13 cellular contexts compared by ENCODE assay signal in the genomic region with DNA sequence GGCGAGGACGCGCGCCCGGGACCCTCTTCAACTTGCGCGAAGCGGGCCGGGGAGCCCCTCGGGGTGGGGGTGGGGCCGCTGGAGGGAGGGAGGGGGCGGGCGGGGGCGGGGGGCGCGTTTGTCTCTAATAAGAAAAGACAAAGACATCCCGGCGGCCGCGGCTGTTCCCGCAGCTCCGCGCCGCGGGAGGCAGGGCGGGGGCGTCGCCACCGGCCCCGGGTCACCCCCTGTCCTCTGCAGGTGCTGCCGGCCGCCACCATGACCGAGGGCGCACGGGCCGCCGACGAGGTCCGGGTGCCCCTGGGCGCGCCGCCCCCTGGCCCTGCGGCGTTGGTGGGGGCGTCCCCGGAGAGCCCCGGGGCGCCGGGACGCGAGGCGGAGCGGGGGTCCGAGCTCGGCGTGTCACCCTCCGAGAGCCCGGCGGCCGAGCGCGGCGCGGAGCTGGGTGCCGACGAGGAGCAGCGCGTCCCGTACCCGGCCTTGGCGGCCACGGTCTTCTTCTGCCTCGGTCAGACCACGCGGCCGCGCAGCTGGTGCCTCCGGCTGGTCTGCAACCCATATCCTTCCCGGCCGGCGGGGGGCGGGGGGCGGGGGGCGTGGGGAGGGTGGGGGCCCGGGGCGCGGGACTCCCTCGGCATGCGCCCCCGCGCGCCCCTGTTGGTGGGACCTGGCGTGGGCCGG. TPM values are rescaled to one million over a fixed set of nuclear protein-coding genes. Genes with fewer than 3 reads are reported as not detected.
A peak's percentile ranks its signal among the peaks of the same experiment; 100 is the strongest.
DNase-seq lines count a peak whose midpoint lies in the region; ATAC-seq, FAIRE-seq and TF ChIP-seq lines count a peak whose summit lies in the region.
"Had no signal": no experiment of that assay in that cellular context is flagged by ENCODE, and none has a peak within 500 bp of the region (broad histone marks: within the 10 kb centered on the region; RNA-seq: fewer than 3 reads in every experiment).

No MANE protein-coding gene starts in this region.

- intact Hi-C loops in tibial artery (cut with DNase I; ENCODE audit: low total_unique reads), result loop anchor here (5.0 kb wide), 1 partner anchor 39 kb away; no protein-coding TSS in a partner anchor

- peaks cover 14% of the 10 kb centered on the region for H3K79me2 ChIP-seq in astrocyte (ENCODE audit: insufficient read depth, low read length)

- H3K27me3 Mint-ChIP-seq in activated T-cell treated with anti-CD3 and anti-CD28 coated beads, Interleukin-2, amount 50 U/mL, for 4 hours (ENCODE audit: low read depth), result peaks cover 16% of the 10 kb centered on the region
- peaks cover 6% of the 10 kb centered on the region for H3K27me3 Mint-ChIP-seq in astrocyte (ENCODE audit: low read depth, unreplicated experiment)

- peak overlapping the region; percentile 81 for H3K4me2 ChIP-seq in astrocyte (ENCODE audit: low read length)

- DNase-seq in activated T-cell treated with anti-CD3 and anti-CD28 coated beads, Interleukin-2, amount 50 U/mL, for 1 hour, result peak; percentile 24
- no peak for DNase-seq in activated T-cell treated with anti-CD3 and anti-CD28 coated beads, Interleukin-2, amount 50 U/mL, for 4 hours
- no peak for DNase-seq in astrocyte (ENCODE audit: low read depth)
- no peak for DNase-seq in kidney epithelial cell (ENCODE audit: low read depth)
- no peak for DNase-seq in tibial artery
- no peak for DNase-seq in DMS153 treated with DMSO at 0.1 percent for 48 hours (lab: John Stamatoyannopoulos, UW; ENCODE audit: unreplicated experiment)
- no peak for DNase-seq in NCI-H2029 (lab: John Stamatoyannopoulos, UW)
- no peak for DNase-seq in NCI-H1048 (lab: John Stamatoyannopoulos, UW)
- DNase-seq: activated CD8-positive, alpha-beta memory T cell treated with anti-CD3 and anti-CD28 coated beads, Interleukin-2, amount 50 U/mL, for 4 hours; left lung; NCI-H2081 treated with DMSO at 0.1 percent for 48 hours had no signal

- H3K4me3 ChIP-seq in astrocyte (ENCODE audit: insufficient read depth, low read depth, low read length) (peak overlapping the region; percentile 42), kidney epithelial cell (ENCODE audit: low read depth, low read length) (peak overlapping the region; percentile 17), tibial artery (peak overlapping the region; percentile 71 to 85)
- H3K4me3 ChIP-seq: left lung had no signal

- FAIRE-seq in astrocyte (lab: Jason Lieb, UNC), result no peak

- no peaks in the 10 kb centered on the region for H3K36me3 Mint-ChIP-seq in activated T-cell treated with anti-CD3 and anti-CD28 coated beads, Interleukin-2, amount 50 U/mL, for 4 hours (ENCODE audit: insufficient read depth)
- peaks cover 2% of the 10 kb centered on the region for H3K36me3 Mint-ChIP-seq in astrocyte (ENCODE audit: low read depth, unreplicated experiment)

- H4K20me1 ChIP-seq in astrocyte (ENCODE audit: insufficient read depth, low read length), result peaks cover 33% of the 10 kb centered on the region

- H3K9ac ChIP-seq in astrocyte (ENCODE audit: low read length), result peak overlapping the region; percentile 14

- H3K4me1 Mint-ChIP-seq in activated T-cell treated with anti-CD3 and anti-CD28 coated beads, Interleukin-2, amount 50 U/mL, for 4 hours (ENCODE audit: low read depth), result peaks cover 5% of the 10 kb centered on the region
- no peaks in the 10 kb centered on the region for H3K4me1 Mint-ChIP-seq in astrocyte (ENCODE audit: low read depth, unreplicated experiment)

- TF ChIP-seq CTCF in astrocyte (IDR thresholded peaks at IDR 0.05; ENCODE audit: insufficient read depth, low read depth, low read length), result no peak
- no peak for TF ChIP-seq CTCF in kidney epithelial cell (IDR thresholded peaks at IDR 0.05; ENCODE audit: insufficient read depth, low read length, poor library complexity, severe bottlenecking)
- TF ChIP-seq CTCF in tibial artery (IDR thresholded peaks at IDR 0.05), result peak in 1 of 2 experiments; percentile 4

- H3K36me3 ChIP-seq in astrocyte (ENCODE audit: insufficient read depth, low read length), result no peaks in the 10 kb centered on the region
- H3K36me3 ChIP-seq in kidney epithelial cell (ENCODE audit: control insufficient read depth, insufficient read depth, low read length), result no peaks in the 10 kb centered on the region
- H3K36me3 ChIP-seq in tibial artery, result no peaks in the 10 kb centered on the region
- H3K36me3 ChIP-seq: left lung had no signal

- H3K9me3 ChIP-seq in astrocyte (ENCODE audit: insufficient read depth, low read depth, low read length) (no peaks in the 10 kb centered on the region), tibial artery (no peaks in the 10 kb centered on the region)
- H3K9me3 ChIP-seq: left lung had no signal

- no peak for ATAC-seq in activated T-cell treated with anti-CD3 and anti-CD28 coated beads, Interleukin-2, amount 50 U/mL, for 4 hours

- H3K27ac Mint-ChIP-seq in astrocyte (ENCODE audit: unreplicated experiment), result no peak overlapping the region

- H3K27ac ChIP-seq in astrocyte (ENCODE audit: low read depth, low read length) (no peak overlapping the region), tibial artery (peak overlapping the region; percentile 86 to 94)
- H3K27ac ChIP-seq: left lung had no signal

- no peaks in the 10 kb centered on the region for H3K9me3 Mint-ChIP-seq in activated T-cell treated with anti-CD3 and anti-CD28 coated beads, Interleukin-2, amount 50 U/mL, for 4 hours
- H3K9me3 Mint-ChIP-seq in astrocyte (ENCODE audit: unreplicated experiment), result no peaks in the 10 kb centered on the region

- no peak overlapping the region for H2AFZ ChIP-seq in astrocyte (ENCODE audit: low read depth, low read length)

- no peaks in the 10 kb centered on the region for H3K27me3 ChIP-seq in astrocyte (ENCODE audit: insufficient read depth, low read length)
- H3K27me3 ChIP-seq in kidney epithelial cell (ENCODE audit: control insufficient read depth, insufficient read depth, low read length), result peaks cover 75% of the 10 kb centered on the region
- peaks cover 0 to 23% of the 10 kb centered on the region in 2 donors for H3K27me3 ChIP-seq in tibial artery

- peaks cover 27% of the 10 kb centered on the region for H3K4me1 ChIP-seq in astrocyte (ENCODE audit: insufficient read depth, low read length)
- peaks cover 0 to 63% (median 39%) of the 10 kb centered on the region in 4 donors for H3K4me1 ChIP-seq in tibial artery

- H3K4me3 Mint-ChIP-seq in activated T-cell treated with anti-CD3 and anti-CD28 coated beads, Interleukin-2, amount 50 U/mL, for 4 hours, result no peak overlapping the region
- no peak overlapping the region for H3K4me3 Mint-ChIP-seq in astrocyte (ENCODE audit: unreplicated experiment)

RNA-seq across cellular contexts. Expression of a gene that starts 0.7 kb away (rescaled TPM):
- total RNA-seq in activated T-cell treated with anti-CD3 and anti-CD28 coated beads, Interleukin-2, amount 50 U/mL, for 4 hours, result under 1 TPM; 0.34 to 0.51 (median 0.41) TPM
- 21.7 and 30.5 TPM in 2 replicates for total RNA-seq in astrocyte
- 6.7 and 8.9 TPM in 2 replicates for total RNA-seq in kidney epithelial cell
- total RNA-seq: RPMI7951 had no signal

RNA-seq across cellular contexts. Expression of a gene that starts 57.6 kb away (rescaled TPM):
- total RNA-seq in activated T-cell treated with anti-CD3 and anti-CD28 coated beads, Interleukin-2, amount 50 U/mL, for 4 hours, result not detected
- not detected in 2 replicates for total RNA-seq in astrocyte
- not detected in 2 replicates for total RNA-seq in kidney epithelial cell
- total RNA-seq: fibroblast of lung, left lung, RPMI7951 had no signal

Comparison
In these comparisons a context has a peak if more than half of its experiments do, and no peak if none do; other contexts are left out.
1. H3K4me3 ChIP-seq: peak in every context shown above with its lines; median percentile 78 in tibial artery; 42 in astrocyte; 17 in kidney epithelial cell.